Comparison of ENCODE assay signal across 8 cellular contexts in genomic region chr21:33231526-33231925, GRCh38. TPM values are rescaled to one million over a fixed set of nuclear protein-coding genes. Genes with fewer than 3 reads are reported as not detected.
DNase-seq lines count a peak whose midpoint lies in the region; ATAC-seq lines count a peak whose summit lies in the region.

No MANE protein-coding gene starts in this region.

- peaks cover 28% of the 10 kb centered on the region for H3K36me3 Mint-ChIP-seq in activated naive CD8-positive, alpha-beta T cell treated with anti-CD3 and anti-CD28 coated beads, Interleukin-2, amount 50 U/mL, for 24 hours (ENCODE audit: low read depth)
- H3K36me3 Mint-ChIP-seq in natural killer cell treated with Interleukin-12 subunit alpha and Interleukin-12 subunit beta and Interleukin-15 and Interleukin-18, amount 100 ng/mL, for 72 hours = peaks cover 11% of the 10 kb centered on the region

- peak; percentile 59 for DNase-seq in stimulated activated naive CD4-positive, alpha-beta T cell treated with Interleukin-2 at 50 U/mL for 16 hours (lab: John Stamatoyannopoulos, UW)
- no peak for DNase-seq in stimulated activated naive CD4-positive, alpha-beta T cell (lab: John Stamatoyannopoulos, UW)
- DNase-seq in activated naive CD8-positive, alpha-beta T cell treated with anti-CD3 and anti-CD28 coated beads, Interleukin-2, amount 50 U/mL, for 24 hours = no peak
- DNase-seq in natural killer cell treated with Interleukin-12 subunit alpha and Interleukin-12 subunit beta and Interleukin-15 and Interleukin-18, amount 100 ng/mL, for 72 hours (ENCODE audit: low spot score) = no peak
- no peak for DNase-seq in AG08395 (ENCODE audit: low spot score)
- no peak for DNase-seq in putamen (ENCODE audit: low spot score)
- no peak for DNase-seq in SHP77 treated with DMSO at 0.1 percent for 48 hours (lab: John Stamatoyannopoulos, UW)

- ATAC-seq in activated naive CD8-positive, alpha-beta T cell treated with anti-CD3 and anti-CD28 coated beads, Interleukin-2, amount 50 U/mL, for 24 hours = peak; percentile 82
- ATAC-seq in natural killer cell treated with Interleukin-12 subunit alpha and Interleukin-12 subunit beta and Interleukin-15 and Interleukin-18, amount 100 ng/mL, for 72 hours = peak in 1 of 2 donors; percentile 51
- no peak for ATAC-seq in HG03354 (IDR thresholded peaks at IDR 0.05; ENCODE audit: poor library complexity, severe bottlenecking, unreplicated experiment)

- peak overlapping the region; percentile 90 for H3K4me3 Mint-ChIP-seq in activated naive CD8-positive, alpha-beta T cell treated with anti-CD3 and anti-CD28 coated beads, Interleukin-2, amount 50 U/mL, for 24 hours
- peak overlapping the region; percentile 93 for H3K4me3 Mint-ChIP-seq in natural killer cell treated with Interleukin-12 subunit alpha and Interleukin-12 subunit beta and Interleukin-15 and Interleukin-18, amount 100 ng/mL, for 72 hours

- H3K27me3 Mint-ChIP-seq in activated naive CD8-positive, alpha-beta T cell treated with anti-CD3 and anti-CD28 coated beads, Interleukin-2, amount 50 U/mL, for 24 hours = no peaks in the 10 kb centered on the region
- H3K27me3 Mint-ChIP-seq in natural killer cell treated with Interleukin-12 subunit alpha and Interleukin-12 subunit beta and Interleukin-15 and Interleukin-18, amount 100 ng/mL, for 72 hours = no peaks in the 10 kb centered on the region

- H3K4me1 Mint-ChIP-seq in activated naive CD8-positive, alpha-beta T cell treated with anti-CD3 and anti-CD28 coated beads, Interleukin-2, amount 50 U/mL, for 24 hours = peaks cover 69% of the 10 kb centered on the region
- H3K4me1 Mint-ChIP-seq in natural killer cell treated with Interleukin-12 subunit alpha and Interleukin-12 subunit beta and Interleukin-15 and Interleukin-18, amount 100 ng/mL, for 72 hours (ENCODE audit: low read depth in 2 of 2) = peaks cover 47 to 59% of the 10 kb centered on the region in 2 donors

- H3K27ac Mint-ChIP-seq in activated naive CD8-positive, alpha-beta T cell treated with anti-CD3 and anti-CD28 coated beads, Interleukin-2, amount 50 U/mL, for 24 hours = peak overlapping the region; percentile 95
- H3K27ac Mint-ChIP-seq in natural killer cell treated with Interleukin-12 subunit alpha and Interleukin-12 subunit beta and Interleukin-15 and Interleukin-18, amount 100 ng/mL, for 72 hours = peak overlapping the region; percentile 77 to 85

- H3K9me3 Mint-ChIP-seq in activated naive CD8-positive, alpha-beta T cell treated with anti-CD3 and anti-CD28 coated beads, Interleukin-2, amount 50 U/mL, for 24 hours = no peaks in the 10 kb centered on the region
- H3K9me3 Mint-ChIP-seq in natural killer cell treated with Interleukin-12 subunit alpha and Interleukin-12 subunit beta and Interleukin-15 and Interleukin-18, amount 100 ng/mL, for 72 hours = no peaks in the 10 kb centered on the region

RNA-seq across cellular contexts. Expression of gene IFNAR2, which starts 1.8 kb away (rescaled TPM):
- 10 to 100 TPM; 16.9 to 17.6 TPM for total RNA-seq in natural killer cell treated with Interleukin-12 subunit alpha and Interleukin-12 subunit beta and Interleukin-15 and Interleukin-18, amount 100 ng/mL, for 72 hours

RNA-seq across cellular contexts. Expression of gene IL10RB, which starts 34.6 kb away (rescaled TPM):
- total RNA-seq in natural killer cell treated with Interleukin-12 subunit alpha and Interleukin-12 subunit beta and Interleukin-15 and Interleukin-18, amount 100 ng/mL, for 72 hours = 10 to 100 TPM; 19.9 to 22.2 TPM
